In genomic region chr2:232313645-232314044, GRCh38 we compare ENCODE assay signal across 7 cellular contexts.
DNase-seq lines count a peak whose midpoint lies in the region; ATAC-seq and TF ChIP-seq lines count a peak whose summit lies in the region.
"Not testable (repeated sequence)": the region's sequence is repeated elsewhere in the genome, so short reads cannot be mapped to it uniquely, and the experiment has no call there.

No MANE protein-coding gene starts in this region.

- CTCF ChIA-PET in RWPE1 (lab: Yijun Ruan, JAX) = not testable (repeated sequence)
- CTCF ChIA-PET in activated CD8-positive, alpha-beta memory T cell treated with anti-CD3 and anti-CD28 coated beads, Interleukin-2, amount 10 ng/mL, durations not matched to agents 7 days and 5 days (lab: Charles Lee) = interaction anchor here (2.4 to 3.3 kb wide), 2 partner anchors 15 to 21 kb away, joined by 20 to 25 read pairs; no protein-coding TSS in a partner anchor

- H3K27me3 Mint-ChIP-seq in CD4-positive, CD25-positive, alpha-beta regulatory T cell; activated CD4-positive, alpha-beta T cell treated with anti-CD3 and anti-CD28 coated beads, Interleukin-2, amount 10 ng/mL, durations not matched to agents 24 days and 14 days; activated CD8-positive, alpha-beta memory T cell treated with anti-CD3 and anti-CD28 coated beads, Interleukin-2, amount 10 ng/mL, durations not matched to agents 7 days and 5 days; activated naive CD4-positive, alpha-beta T cell treated with anti-CD3 and anti-CD28 coated beads, Interleukin-2, amount 50 U/mL, for 24 hours; effector memory CD8-positive, alpha-beta T cell; natural killer cell (ENCODE audit: low read depth in 2 of 2): not testable (repeated sequence)

- not testable (repeated sequence) for H3K9me3 Mint-ChIP-seq in CD4-positive, CD25-positive, alpha-beta regulatory T cell; activated CD8-positive, alpha-beta memory T cell treated with anti-CD3 and anti-CD28 coated beads, Interleukin-2, amount 10 ng/mL, durations not matched to agents 7 days and 5 days (ENCODE audit: low read depth); activated naive CD4-positive, alpha-beta T cell treated with anti-CD3 and anti-CD28 coated beads, Interleukin-2, amount 50 U/mL, for 24 hours; effector memory CD8-positive, alpha-beta T cell; natural killer cell
- H3K9me3 Mint-ChIP-seq in activated CD4-positive, alpha-beta T cell treated with anti-CD3 and anti-CD28 coated beads, Interleukin-2, amount 10 ng/mL, durations not matched to agents 24 days and 14 days = peaks cover 23% of the 10 kb centered on the region

- POLR2A ChIA-PET in RWPE1 (lab: Yijun Ruan, JAX; ENCODE audit: low non-redundant PET) = not testable (repeated sequence)

- peak overlapping the region; percentile 85 for H3K27ac ChIP-seq in CD4-positive, CD25-positive, alpha-beta regulatory T cell (ENCODE audit: insufficient read depth, low read length, poor library complexity, severe bottlenecking)
- peak overlapping the region; percentile 95; the same call in 1 of the 2 replicates for H3K27ac ChIP-seq in RWPE1

- H3K36me3 ChIP-seq in CD4-positive, CD25-positive, alpha-beta regulatory T cell (ENCODE audit: control insufficient read depth, insufficient read depth, low read length) = not testable (repeated sequence)

- TF ChIP-seq CTCF in RWPE1 (conservative IDR thresholded peaks at IDR 0.05; ENCODE audit: low read depth); natural killer cell (IDR thresholded peaks at IDR 0.05): not testable (repeated sequence)

- H3K27me3 ChIP-seq in CD4-positive, CD25-positive, alpha-beta regulatory T cell (ENCODE audit: control insufficient read depth, insufficient read depth, low read length) = not testable (repeated sequence)

- ATAC-seq in CD4-positive, CD25-positive, alpha-beta regulatory T cell (ENCODE audit: low read depth in 2 of 2); activated CD8-positive, alpha-beta memory T cell treated with anti-CD3 and anti-CD28 coated beads, Interleukin-2, amount 10 ng/mL, durations not matched to agents 7 days and 5 days; effector memory CD8-positive, alpha-beta T cell (replicated peaks); natural killer cell: not testable (repeated sequence)

- not testable (repeated sequence) for H3K9me3 ChIP-seq in CD4-positive, CD25-positive, alpha-beta regulatory T cell (ENCODE audit: control insufficient read depth in 2 of 2, low read length in 2 of 2)

- H3K4me1 ChIP-seq in CD4-positive, CD25-positive, alpha-beta regulatory T cell (ENCODE audit: control insufficient read depth, insufficient read depth, low read length, poor library complexity, severe bottlenecking) = peaks cover 87% of the 10 kb centered on the region

- intact Hi-C loops in activated CD4-positive, alpha-beta T cell treated with anti-CD3 and anti-CD28 coated beads, Interleukin-2, amount 10 ng/mL, durations not matched to agents 24 days and 14 days (cut with micrococcal nuclease) = loop anchor here (5.0 to 10.0 kb wide), 2 partner anchors 81 to 289 kb away; no protein-coding TSS in a partner anchor
- intact Hi-C loops in natural killer cell (cut with micrococcal nuclease) = not testable (repeated sequence)

- not testable (repeated sequence) for H3K36me3 Mint-ChIP-seq in CD4-positive, CD25-positive, alpha-beta regulatory T cell; activated naive CD4-positive, alpha-beta T cell treated with anti-CD3 and anti-CD28 coated beads, Interleukin-2, amount 50 U/mL, for 24 hours; natural killer cell
- peaks cover 18% of the 10 kb centered on the region for H3K36me3 Mint-ChIP-seq in activated CD4-positive, alpha-beta T cell treated with anti-CD3 and anti-CD28 coated beads, Interleukin-2, amount 10 ng/mL, durations not matched to agents 24 days and 14 days (ENCODE audit: low read depth)
- peaks cover 23% of the 10 kb centered on the region for H3K36me3 Mint-ChIP-seq in activated CD8-positive, alpha-beta memory T cell treated with anti-CD3 and anti-CD28 coated beads, Interleukin-2, amount 10 ng/mL, durations not matched to agents 7 days and 5 days
- H3K36me3 Mint-ChIP-seq in effector memory CD8-positive, alpha-beta T cell (ENCODE audit: insufficient read depth) = peaks cover 18% of the 10 kb centered on the region

- H3K4me3 Mint-ChIP-seq in CD4-positive, CD25-positive, alpha-beta regulatory T cell = peak overlapping the region in 3 of 4 donors; percentile 43 to 62 (median 43)
- peak overlapping the region; percentile 17 for H3K4me3 Mint-ChIP-seq in activated CD4-positive, alpha-beta T cell treated with anti-CD3 and anti-CD28 coated beads, Interleukin-2, amount 10 ng/mL, durations not matched to agents 24 days and 14 days
- not testable (repeated sequence) for H3K4me3 Mint-ChIP-seq in activated CD8-positive, alpha-beta memory T cell treated with anti-CD3 and anti-CD28 coated beads, Interleukin-2, amount 10 ng/mL, durations not matched to agents 7 days and 5 days; activated naive CD4-positive, alpha-beta T cell treated with anti-CD3 and anti-CD28 coated beads, Interleukin-2, amount 50 U/mL, for 24 hours
- H3K4me3 Mint-ChIP-seq in effector memory CD8-positive, alpha-beta T cell = peak overlapping the region; percentile 12 to 29
- peak overlapping the region; percentile 45 for H3K4me3 Mint-ChIP-seq in natural killer cell

- peaks cover 34 to 96% (median 78%) of the 10 kb centered on the region in 4 donors for H3K4me1 Mint-ChIP-seq in CD4-positive, CD25-positive, alpha-beta regulatory T cell
- H3K4me1 Mint-ChIP-seq in activated CD4-positive, alpha-beta T cell treated with anti-CD3 and anti-CD28 coated beads, Interleukin-2, amount 10 ng/mL, durations not matched to agents 24 days and 14 days = peaks cover 60% of the 10 kb centered on the region
- H3K4me1 Mint-ChIP-seq in activated CD8-positive, alpha-beta memory T cell treated with anti-CD3 and anti-CD28 coated beads, Interleukin-2, amount 10 ng/mL, durations not matched to agents 7 days and 5 days = peaks cover 67% of the 10 kb centered on the region
- H3K4me1 Mint-ChIP-seq in activated naive CD4-positive, alpha-beta T cell treated with anti-CD3 and anti-CD28 coated beads, Interleukin-2, amount 50 U/mL, for 24 hours = peaks cover 96% of the 10 kb centered on the region
- H3K4me1 Mint-ChIP-seq in effector memory CD8-positive, alpha-beta T cell (ENCODE audit: low read depth in 2 of 2) = peaks cover 63 to 65% of the 10 kb centered on the region in 2 donors
- H3K4me1 Mint-ChIP-seq in natural killer cell = peaks cover 84 to 91% of the 10 kb centered on the region in 2 donors

- H3K4me3 ChIP-seq in CD4-positive, CD25-positive, alpha-beta regulatory T cell (ENCODE audit: low read depth, low read length) = not testable (repeated sequence)

- H3K27ac Mint-ChIP-seq in CD4-positive, CD25-positive, alpha-beta regulatory T cell = peak overlapping the region; percentile 58 to 92 (median 76)
- H3K27ac Mint-ChIP-seq in activated CD4-positive, alpha-beta T cell treated with anti-CD3 and anti-CD28 coated beads, Interleukin-2, amount 10 ng/mL, durations not matched to agents 24 days and 14 days = peak overlapping the region; percentile 63
- peak overlapping the region; percentile 46 for H3K27ac Mint-ChIP-seq in activated CD8-positive, alpha-beta memory T cell treated with anti-CD3 and anti-CD28 coated beads, Interleukin-2, amount 10 ng/mL, durations not matched to agents 7 days and 5 days
- peak overlapping the region; percentile 71 for H3K27ac Mint-ChIP-seq in activated naive CD4-positive, alpha-beta T cell treated with anti-CD3 and anti-CD28 coated beads, Interleukin-2, amount 50 U/mL, for 24 hours
- H3K27ac Mint-ChIP-seq in effector memory CD8-positive, alpha-beta T cell = peak overlapping the region; percentile 80 to 96
- peak overlapping the region; percentile 92 to 99 for H3K27ac Mint-ChIP-seq in natural killer cell

- not testable (repeated sequence) for DNase-seq in CD4-positive, CD25-positive, alpha-beta regulatory T cell; RWPE1 (ENCODE audit: low spot score); activated CD4-positive, alpha-beta T cell treated with anti-CD3 and anti-CD28 coated beads, Interleukin-2, amount 10 ng/mL, durations not matched to agents 24 days and 14 days; activated CD8-positive, alpha-beta memory T cell treated with anti-CD3 and anti-CD28 coated beads, Interleukin-2, amount 10 ng/mL, durations not matched to agents 7 days and 5 days; effector memory CD8-positive, alpha-beta T cell; natural killer cell
